20 cellular contexts compared by ENCODE assay signal in the genomic region with DNA sequence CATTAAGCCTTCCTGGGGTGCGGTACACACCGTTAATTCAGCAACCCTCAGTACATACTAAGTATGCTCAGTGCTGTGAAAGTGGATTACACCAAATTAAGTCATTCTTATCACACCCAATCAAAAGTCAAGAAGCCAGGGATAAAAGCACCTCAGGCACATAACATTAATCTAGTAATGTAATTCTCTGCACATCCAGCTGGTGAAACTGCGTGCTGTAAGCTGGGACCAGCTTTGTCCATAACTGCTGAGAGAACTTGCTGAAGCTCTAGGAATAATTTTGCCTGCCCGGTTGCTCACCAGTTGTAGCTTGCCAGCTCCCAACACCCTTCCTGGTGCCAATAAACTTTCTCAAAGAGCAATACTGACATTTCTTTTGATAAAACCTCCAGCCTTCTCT. TPM values are rescaled to one million over a fixed set of nuclear protein-coding genes. Genes with fewer than 3 reads are reported as not detected.
DNase-seq lines count a peak whose midpoint lies in the region; ATAC-seq, FAIRE-seq and TF ChIP-seq lines count a peak whose summit lies in the region.
"Had no signal": no experiment of that assay in that cellular context is flagged by ENCODE, and none has a peak within 500 bp of the region (broad histone marks: within the 10 kb centered on the region; RNA-seq: fewer than 3 reads in every experiment).

No MANE protein-coding gene starts in this region.

- no peaks in the 10 kb centered on the region for H3K4me1 Mint-ChIP-seq in natural killer cell treated with Interleukin-12 subunit alpha and Interleukin-12 subunit beta and Interleukin-15 and Interleukin-18, amount 100 ng/mL, for 72 hours (ENCODE audit: low read depth in 2 of 2)
- H3K4me1 Mint-ChIP-seq in stimulated activated naive CD8-positive, alpha-beta T cell treated with anti-CD3 and anti-CD28 coated beads, Interleukin-15, amount 100 ng/mL, for 72 hours = peaks cover 6% of the 10 kb centered on the region

- peaks cover 24 to 26% of the 10 kb centered on the region in 2 donors for H3K27me3 Mint-ChIP-seq in natural killer cell treated with Interleukin-12 subunit alpha and Interleukin-12 subunit beta and Interleukin-15 and Interleukin-18, amount 100 ng/mL, for 72 hours
- H3K27me3 Mint-ChIP-seq in stimulated activated naive CD8-positive, alpha-beta T cell treated with anti-CD3 and anti-CD28 coated beads, Interleukin-15, amount 100 ng/mL, for 72 hours = peaks cover 65% of the 10 kb centered on the region

- H3K9ac ChIP-seq in liver (ENCODE audit: low read depth in 1 of 2, low read length in 2 of 2) (no peak overlapping the region), HepG2 (ENCODE audit: insufficient read depth, low read depth, low read length) (no peak overlapping the region)

- DNase-seq in HepG2 (ENCODE audit: low spot score) = no peak
- DNase-seq in WERI-Rb-1 = peak; percentile 53
- no peak for DNase-seq in left lobe of liver (ENCODE audit: low spot score)
- no peak for DNase-seq in aorta
- no peak for DNase-seq in natural killer cell treated with Interleukin-12 subunit alpha and Interleukin-12 subunit beta and Interleukin-15 and Interleukin-18, amount 100 ng/mL, for 72 hours (ENCODE audit: low spot score)
- DNase-seq in stimulated activated naive CD8-positive, alpha-beta T cell treated with anti-CD3 and anti-CD28 coated beads, Interleukin-15, amount 100 ng/mL, for 72 hours = no peak
- DNase-seq in esophagus muscularis mucosa (ENCODE audit: extremely low spot score) = no peak
- DNase-seq: islet precursor cell; KBM-7; midbrain; NCI-H1694; NCI-H510A; occipital lobe; stimulated activated naive CD8-positive, alpha-beta T cell treated with anti-CD3 and anti-CD28 coated beads, Interleukin-15, Interleukin-2, amounts not matched to agents 100 U/mL and 50 U/mL, for 24 hours had no signal

- whole genome bisulfite sequencing in liver = 71% methylated on average over 4 of the region's 4 CpGs
- WGBS in HepG2 (ENCODE audit: low lambda C conversion rate) = 98% methylated on average over 4 of the region's 4 CpGs
- WGBS in aorta, 2 donors = 49 to 52% methylated on average over 4 of the region's 4 CpGs
- WGBS in esophagus muscularis mucosa = 52% methylated on average over 4 of the region's 4 CpGs

- no peak overlapping the region for H2AFZ ChIP-seq in HepG2 (ENCODE audit: low read length)

- FAIRE-seq in HepG2 (lab: Jason Lieb, UNC) = no peak
- FAIRE-seq: colon, endothelial cell of umbilical vein had no signal

- no peaks in the 10 kb centered on the region for H3K27me3 ChIP-seq in liver (ENCODE audit: control insufficient read depth in 4 of 4, insufficient read depth in 4 of 4, low read length in 3 of 4)
- no peaks in the 10 kb centered on the region for H3K27me3 ChIP-seq in HepG2 (ENCODE audit: control insufficient read depth in 1 of 2, insufficient read depth in 2 of 2, low read length in 2 of 2)
- H3K27me3 ChIP-seq in WERI-Rb-1 (ENCODE audit: insufficient read depth, low read depth, severe bottlenecking) = peaks cover 6% of the 10 kb centered on the region
- H3K27me3 ChIP-seq in aorta (ENCODE audit: control insufficient read depth in 1 of 2, insufficient read depth in 2 of 2, low read length in 1 of 2) = no peaks in the 10 kb centered on the region
- peaks cover 0 to 29% (median 5%) of the 10 kb centered on the region in 4 donors for H3K27me3 ChIP-seq in esophagus muscularis mucosa

- TF ChIP-seq CTCF in liver (IDR thresholded peaks at IDR 0.05; ENCODE audit: low read depth, low read length, missing input control) = no peak
- TF ChIP-seq CTCF in HepG2 (CRISPR knock-in tag; IDR thresholded peaks at IDR 0.05) = no peak
- TF ChIP-seq CTCF in WERI-Rb-1 (IDR thresholded peaks at IDR 0.05; ENCODE audit: low read depth, low read length) = 0 out of 2 replicates have a peak, but pooled peaks have one; percentile 2
- no peak for TF ChIP-seq CTCF in esophagus muscularis mucosa (IDR thresholded peaks at IDR 0.05)

- in situ Hi-C loops in HepG2 (cut with HindIII; ENCODE audit: extremely low pct_ligation_motif_present, low pct_unique_long_range_greater_than_20kb) = no loop called here

- BruUV-seq in HepG2 (replicated peaks; lab: Mats Ljungman, UMichigan) = no TSS peak

- H3K4me3 ChIP-seq in liver (ENCODE audit: low read depth in 1 of 3, low read length in 3 of 3) (no peak overlapping the region), HepG2 (replicated peaks in 1 of 3; ENCODE audit: insufficient read depth in 1 of 3, low read depth in 2 of 3, low read length in 3 of 3) (no peak overlapping the region), WERI-Rb-1 (ENCODE audit: low read depth, low read length) (no peak overlapping the region), aorta (ENCODE audit: low read length in 2 of 2) (no peak overlapping the region), esophagus muscularis mucosa (no peak overlapping the region)

- no peak overlapping the region for H3K27ac Mint-ChIP-seq in natural killer cell treated with Interleukin-12 subunit alpha and Interleukin-12 subunit beta and Interleukin-15 and Interleukin-18, amount 100 ng/mL, for 72 hours
- H3K27ac Mint-ChIP-seq in stimulated activated naive CD8-positive, alpha-beta T cell treated with anti-CD3 and anti-CD28 coated beads, Interleukin-15, amount 100 ng/mL, for 72 hours = no peak overlapping the region
- H3K27ac Mint-ChIP-seq: activated T-helper 2 cell treated with anti-CD3 and anti-CD28 coated beads, Interferon-gamma antibody, Interleukin-2, Interleukin-4, amounts not matched to agents 10 μg/mL and 5 μg/mL and 100 μg/mL, durations not matched to agents 14 hours and 24 hours and 36 hours; WTC11 had no signal

- H3K9me3 ChIP-seq in liver (ENCODE audit: control insufficient read depth in 4 of 4, low read length in 3 of 4) = no peaks in the 10 kb centered on the region
- no peaks in the 10 kb centered on the region for H3K9me3 ChIP-seq in HepG2 (ENCODE audit: low read length)
- no peaks in the 10 kb centered on the region for H3K9me3 ChIP-seq in WERI-Rb-1 (ENCODE audit: severe bottlenecking)
- H3K9me3 ChIP-seq in aorta (ENCODE audit: control insufficient read depth, low read length) = no peaks in the 10 kb centered on the region
- H3K9me3 ChIP-seq in esophagus muscularis mucosa = no peaks in the 10 kb centered on the region

- H3K4me3 Mint-ChIP-seq in natural killer cell treated with Interleukin-12 subunit alpha and Interleukin-12 subunit beta and Interleukin-15 and Interleukin-18, amount 100 ng/mL, for 72 hours = no peak overlapping the region
- H3K4me3 Mint-ChIP-seq in stimulated activated naive CD8-positive, alpha-beta T cell treated with anti-CD3 and anti-CD28 coated beads, Interleukin-15, amount 100 ng/mL, for 72 hours = no peak overlapping the region

- no peaks in the 10 kb centered on the region for H3K36me3 Mint-ChIP-seq in natural killer cell treated with Interleukin-12 subunit alpha and Interleukin-12 subunit beta and Interleukin-15 and Interleukin-18, amount 100 ng/mL, for 72 hours
- H3K36me3 Mint-ChIP-seq: WTC11 had no signal

- no peak overlapping the region for H3K4me2 ChIP-seq in HepG2 (ENCODE audit: low read depth, low read length)

- H3K79me2 ChIP-seq in HepG2 (ENCODE audit: insufficient read depth, low read length) = no peaks in the 10 kb centered on the region

- POLR2A ChIA-PET in HepG2 (lab: Yijun Ruan, JAX) = interaction anchor here (1.0 kb wide), 1 partner anchor 53 kb away, joined by 3 read pairs; no protein-coding TSS in a partner anchor

- intact Hi-C loops in HepG2 (cut with micrococcal nuclease; ENCODE audit: unreplicated experiment) = no loop called here
- intact Hi-C loops in aorta (cut with DNase I) = loop anchor here in 1 of 2 donors (1.0 to 5.0 kb wide), 2 partner anchors 52 to 69 kb away; a partner anchor contains a TSS
- intact Hi-C loops in esophagus muscularis mucosa (cut with DNase I) = no loop called here

- TF ChIP-seq POLR2A in HepG2 (IDR thresholded peaks at IDR 0.05; ENCODE audit: insufficient read depth in 1 of 2, low read depth in 2 of 2, low read length in 2 of 2) (no peak), esophagus muscularis mucosa (IDR thresholded peaks at IDR 0.05; ENCODE audit: low read depth) (no peak)

- peaks cover 0 to 9% (median 2%) of the 10 kb centered on the region in 4 donors for H3K36me3 ChIP-seq in liver (ENCODE audit: control insufficient read depth in 4 of 4, insufficient read depth in 3 of 4, low read depth in 1 of 4, low read length in 3 of 4)
- H3K36me3 ChIP-seq in HepG2 (replicated peaks in 1 of 2; ENCODE audit: control insufficient read depth in 1 of 2, insufficient read depth in 2 of 2, low read length in 2 of 2) = peaks cover 3 to 41% of the 10 kb centered on the region in 2 experiments; a peak in 3 of 5 replicates
- H3K36me3 ChIP-seq in WERI-Rb-1 = no peaks in the 10 kb centered on the region
- H3K36me3 ChIP-seq in aorta (ENCODE audit: control insufficient read depth in 1 of 2, insufficient read depth in 2 of 2, low read length in 1 of 2) = no peaks in the 10 kb centered on the region
- H3K36me3 ChIP-seq in esophagus muscularis mucosa = no peaks in the 10 kb centered on the region

- CTCF ChIA-PET in HepG2 (lab: Yijun Ruan, JAX; ENCODE audit: low intra/inter-chr PET ratio, low total read pairs) = no interaction called here

- TF ChIP-seq RAD21 in liver (IDR thresholded peaks at IDR 0.05) (peak in 1 of 2 donors; percentile 45), HepG2 (CRISPR knock-in tag; IDR thresholded peaks at IDR 0.05) (no peak)

- peak overlapping the region; percentile 72 to 77 for H3K27ac ChIP-seq in liver (ENCODE audit: low read depth in 1 of 2, low read length in 2 of 2)
- H3K27ac ChIP-seq in HepG2 (ENCODE audit: extremely low read length, insufficient read depth, low read length) = no peak overlapping the region
- no peak overlapping the region for H3K27ac ChIP-seq in WERI-Rb-1
- H3K27ac ChIP-seq in aorta (ENCODE audit: low read depth in 1 of 2, low read length in 2 of 2) = no peak overlapping the region
- no peak overlapping the region for H3K27ac ChIP-seq in esophagus muscularis mucosa (replicated peaks in 1 of 4)

- H4K20me1 ChIP-seq in HepG2 (ENCODE audit: insufficient read depth, low read length) = no peaks in the 10 kb centered on the region

- H3K9me3 Mint-ChIP-seq in natural killer cell treated with Interleukin-12 subunit alpha and Interleukin-12 subunit beta and Interleukin-15 and Interleukin-18, amount 100 ng/mL, for 72 hours = no peaks in the 10 kb centered on the region
- no peaks in the 10 kb centered on the region for H3K9me3 Mint-ChIP-seq in stimulated activated naive CD8-positive, alpha-beta T cell treated with anti-CD3 and anti-CD28 coated beads, Interleukin-15, amount 100 ng/mL, for 72 hours
- H3K9me3 Mint-ChIP-seq: activated T-helper 2 cell treated with anti-CD3 and anti-CD28 coated beads, Interferon-gamma antibody, Interleukin-2, Interleukin-4, amounts not matched to agents 10 μg/mL and 5 μg/mL and 100 μg/mL, durations not matched to agents 14 hours and 24 hours and 36 hours; WTC11 had no signal

- no peak for TF ChIP-seq EP300 in HepG2 (IDR thresholded peaks at IDR 0.05; ENCODE audit: low read depth in 2 of 2, low read length in 2 of 2)
- no peak for TF ChIP-seq EP300 in HepG2 (CRISPR knock-in tag; IDR thresholded peaks at IDR 0.05; ENCODE audit: borderline replicate concordance)
- no peak for TF ChIP-seq EP300 in esophagus muscularis mucosa (IDR thresholded peaks at IDR 0.05)

- ATAC-seq in HepG2 = no peak
- peak; percentile 52 for ATAC-seq in left lobe of liver
- ATAC-seq in aorta (ENCODE audit: low FRiP score) = peak; percentile 41
- ATAC-seq in natural killer cell treated with Interleukin-12 subunit alpha and Interleukin-12 subunit beta and Interleukin-15 and Interleukin-18, amount 100 ng/mL, for 72 hours = no peak
- no peak for ATAC-seq in stimulated activated naive CD8-positive, alpha-beta T cell treated with anti-CD3 and anti-CD28 coated beads, Interleukin-15, amount 100 ng/mL, for 72 hours
- ATAC-seq: Panc1; stimulated activated naive CD8-positive, alpha-beta T cell treated with anti-CD3 and anti-CD28 coated beads, Interleukin-15, Interleukin-2, amounts not matched to agents 100 U/mL and 50 U/mL, for 24 hours had no signal

- H3K4me1 ChIP-seq in liver (ENCODE audit: control insufficient read depth in 4 of 4, insufficient read depth in 4 of 4, low read length in 3 of 4) (peaks cover 0 to 13% (median 5%) of the 10 kb centered on the region in 4 donors), HepG2 (ENCODE audit: insufficient read depth, low read length) (no peaks in the 10 kb centered on the region), aorta (ENCODE audit: control insufficient read depth in 1 of 2, insufficient read depth in 2 of 2, low read length in 2 of 2) (no peaks in the 10 kb centered on the region), esophagus muscularis mucosa (peaks cover 0 to 13% (median 12%) of the 10 kb centered on the region in 4 donors)

RNA-seq across cellular contexts. Expression of a gene that starts 44.9 kb away (rescaled TPM):
- total RNA-seq in liver = 10 to 100 TPM; 34.9 to 69.2 TPM
- 10 to 100 TPM; 34.8 to 39.5 TPM for polyA plus RNA-seq in liver
- 38.0 and 67.5 TPM in 2 replicates for total RNA-seq in HepG2 (2016; rRNA removed; fragmentation: Illumina TruSeq; extraction: Trizol)
- 22.7 and 24.7 TPM in 2 replicates for total RNA-seq in HepG2 (2016; cell fraction: cytosol; rRNA removed; fragmentation: Illumina TruSeq; extraction: Trizol; ENCODE audit: low read depth)
- 36.6 and 66.0 TPM in 2 replicates for total RNA-seq in HepG2 (2016; cell fraction: insoluble cytoplasmic fraction; rRNA removed; fragmentation: Illumina TruSeq; extraction: Trizol)
- total RNA-seq in HepG2 (2016; cell fraction: membrane; rRNA removed; fragmentation: Illumina TruSeq; extraction: Trizol) = 42.1 and 43.9 TPM in 2 replicates
- total RNA-seq in HepG2 (2016; cell fraction: nucleus; rRNA removed; fragmentation: Illumina TruSeq; extraction: Trizol) = 68.7 and 71.8 TPM in 2 replicates
- 42.1 and 54.0 TPM in 2 replicates for polyA plus RNA-seq in HepG2 (2011; rRNA removed)
- polyA plus RNA-seq in HepG2 (2011; cell fraction: cytosol; rRNA removed) = 58.1 and 59.4 TPM in 2 replicates
- polyA plus RNA-seq in HepG2 (2011; cell fraction: nucleus; rRNA removed) = 117 and 122 TPM in 2 replicates
- polyA plus RNA-seq in HepG2 (2012) = 53.4 and 66.1 TPM in 2 replicates
- polyA plus RNA-seq in HepG2 (2016; cell fraction: cytosol; fragmentation: Illumina TruSeq; extraction: Trizol; ENCODE audit: low read depth) = 12.9 and 14.1 TPM in 2 replicates
- polyA plus RNA-seq in HepG2 (2016; cell fraction: insoluble cytoplasmic fraction; fragmentation: Illumina TruSeq; extraction: Trizol; ENCODE audit: low read depth) = 34.5 and 35.1 TPM in 2 replicates
- 25.8 and 26.4 TPM in 2 replicates for polyA plus RNA-seq in HepG2 (2016; cell fraction: membrane; fragmentation: Illumina TruSeq; extraction: Trizol; ENCODE audit: low read depth)
- polyA plus RNA-seq in HepG2 (2016; cell fraction: nucleus; fragmentation: Illumina TruSeq; extraction: Trizol; ENCODE audit: insufficient read depth, low read depth) = 136 and 139 TPM in 2 replicates
- 14.1 and 431 TPM in 2 replicates for polyA minus RNA-seq in HepG2 (2011; rRNA and poly(A)+ RNA removed; ENCODE audit: low replicate concordance)
- 50.8 and 61.4 TPM in 2 replicates for polyA minus RNA-seq in HepG2 (2011; cell fraction: cytosol; rRNA and poly(A)+ RNA removed)
- polyA minus RNA-seq in HepG2 (2011; cell fraction: nucleus; rRNA and poly(A)+ RNA removed) = 40.2 and 44.1 TPM in 2 replicates
- total RNA-seq in left lobe of liver = 101 TPM
- 1 to 10 TPM; 5.7 to 7.3 TPM for total RNA-seq in aorta
- 1 to 10 TPM; 3.9 to 5.9 TPM for polyA plus RNA-seq in aorta
- not detected for total RNA-seq in natural killer cell treated with Interleukin-12 subunit alpha and Interleukin-12 subunit beta and Interleukin-15 and Interleukin-18, amount 100 ng/mL, for 72 hours
- total RNA-seq in esophagus muscularis mucosa = 1 to 10 TPM in 1 of 4 donors, under 1 TPM in 1, not detected in 2; 0.17 to 1.8 TPM

Comparison
In these comparisons a context has a peak if more than half of its experiments do, and no peak if none do; other contexts are left out.
1. H3K27ac ChIP-seq: peak in liver (2 of 2); none in HepG2 (single experiment), WERI-Rb-1 (single experiment), aorta (0 of 2) and esophagus muscularis mucosa (0 of 4).
2. ATAC-seq: peak in left lobe of liver (single experiment) and aorta (single experiment); none in HepG2 (single experiment), natural killer cell treated with Interleukin-12 subunit alpha and Interleukin-12 subunit beta and Interleukin-15 and Interleukin-18, amount 100 ng/mL, for 72 hours (0 of 2) and stimulated activated naive CD8-positive, alpha-beta T cell treated with anti-CD3 and anti-CD28 coated beads, Interleukin-15, amount 100 ng/mL, for 72 hours (single experiment).